ENCODE assay signal across 13 cellular contexts in the genomic region with DNA sequence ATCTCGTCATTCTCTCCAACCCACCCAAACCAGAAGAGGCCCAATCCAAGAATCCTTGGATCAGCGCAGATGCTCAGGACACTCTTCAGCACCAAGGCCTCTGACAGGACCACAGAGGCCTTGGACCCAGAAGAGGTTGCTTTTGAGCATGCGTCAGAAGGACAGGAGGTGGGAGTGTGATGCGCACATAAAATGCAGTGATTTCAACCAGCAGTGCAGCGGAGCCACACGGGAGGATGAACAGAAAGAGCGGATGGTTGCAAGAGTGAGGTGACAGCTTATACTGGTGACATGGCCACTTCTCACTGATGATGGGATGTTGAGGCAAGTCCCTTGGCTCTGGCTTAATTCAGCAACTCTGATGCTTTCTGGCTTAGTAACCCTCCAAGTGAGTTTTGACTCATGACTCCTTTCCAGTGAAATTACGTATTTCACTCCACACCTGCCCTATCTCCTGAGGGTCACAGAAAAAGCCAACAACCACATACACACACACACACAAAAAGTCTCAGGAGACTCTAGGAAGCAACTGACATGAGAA. TPM values are rescaled to one million over a fixed set of nuclear protein-coding genes. Genes with fewer than 3 reads are reported as not detected.
DNase-seq lines count a peak whose midpoint lies in the region; ATAC-seq and TF ChIP-seq lines count a peak whose summit lies in the region.
"Had no signal": no experiment of that assay in that cellular context is flagged by ENCODE, and none has a peak within 500 bp of the region (broad histone marks: within the 10 kb centered on the region; RNA-seq: fewer than 3 reads in every experiment).

No MANE protein-coding gene starts in this region.

- 83% methylated on average over 8 of the region's 8 CpGs for whole genome bisulfite sequencing in right cardiac atrium
- WGBS in prostate gland: 89% methylated on average over 8 of the region's 8 CpGs

- DNase-seq in left ventricle myocardium inferior (no peak), cardiac septum (ENCODE audit: low spot score) (no peak), right cardiac atrium (no peak), prostate gland (ENCODE audit: low spot score) (no peak), left colon (no peak), glomerular visceral epithelial cell (ENCODE audit: extremely low spot score) (no peak), omental fat pad (ENCODE audit: low spot score) (no peak), AML-193 (lab: John Stamatoyannopoulos, UW) (no peak)
- DNase-seq: activated T-cell treated with anti-CD3 and anti-CD28 coated beads for 4 hours; DMS153; effector CD8-positive, alpha-beta T cell; NCI-H2227 treated with DMSO at 0.1 percent for 48 hours; stimulated activated naive CD8-positive, alpha-beta T cell treated with anti-CD3 and anti-CD28 coated beads, Interleukin-15, Interleukin-2, amounts not matched to agents 100 U/mL and 50 U/mL, for 24 hours had no signal

- H3K4me3 ChIP-seq in left ventricle myocardium inferior: no peak overlapping the region
- H3K4me3 ChIP-seq in right cardiac atrium (ENCODE audit: low read length): no peak overlapping the region
- no peak overlapping the region for H3K4me3 ChIP-seq in prostate gland

- intact Hi-C loops in left ventricle myocardium inferior (cut with micrococcal nuclease): no loop called here
- intact Hi-C loops in cardiac septum (cut with DNase I): no loop called here
- intact Hi-C loops in right cardiac atrium (cut with DNase I): loop anchor here in 2 of 4 donors (10.0 kb wide), 2 partner anchors 50 to 110 kb away; partner anchors contain the start of gene TEX2 (in 1 of the 2)
- intact Hi-C loops in prostate gland (cut with DNase I): no loop called here
- intact Hi-C loops in left colon (cut with DNase I, micrococcal nuclease): loop anchor here in 1 of 2 donors (10.0 kb wide), 1 partner anchor 110 kb away; the partner anchor contains the start of gene TEX2

- no peak for TF ChIP-seq CTCF in left ventricle myocardium inferior (IDR thresholded peaks at IDR 0.05; ENCODE audit: borderline replicate concordance)
- no peak for TF ChIP-seq CTCF in prostate gland (IDR thresholded peaks at IDR 0.05)
- TF ChIP-seq CTCF in omental fat pad (IDR thresholded peaks at IDR 0.05): no peak

- H3K4me1 ChIP-seq in left ventricle myocardium inferior (peaks cover 98% of the 10 kb centered on the region), right cardiac atrium (ENCODE audit: control insufficient read depth, insufficient read depth, low read length) (peaks cover 23% of the 10 kb centered on the region), prostate gland (replicated peaks) (peaks cover 15% of the 10 kb centered on the region)

- H3K9me3 ChIP-seq in left ventricle myocardium inferior (replicated peaks): no peaks in the 10 kb centered on the region
- no peaks in the 10 kb centered on the region for H3K9me3 ChIP-seq in right cardiac atrium (ENCODE audit: control insufficient read depth, low read length)
- no peaks in the 10 kb centered on the region for H3K9me3 ChIP-seq in prostate gland

- H3K27ac ChIP-seq in left ventricle myocardium inferior (replicated peaks): peak overlapping the region; percentile 96
- H3K27ac ChIP-seq in right cardiac atrium (ENCODE audit: low read length): peak overlapping the region; percentile 93
- peak overlapping the region; percentile 60 to 80 for H3K27ac ChIP-seq in prostate gland

- no peak for ATAC-seq in right cardiac atrium
- no peak for ATAC-seq in left colon
- ATAC-seq in omental fat pad (ENCODE audit: low FRiP score): no peak
- ATAC-seq: stimulated activated naive CD8-positive, alpha-beta T cell treated with anti-CD3 and anti-CD28 coated beads, Interleukin-15, Interleukin-2, amounts not matched to agents 100 U/mL and 50 U/mL, for 24 hours had no signal

- H3K27me3 ChIP-seq in left ventricle myocardium inferior (ENCODE audit: low read depth) (no peaks in the 10 kb centered on the region), right cardiac atrium (ENCODE audit: control insufficient read depth, insufficient read depth) (no peaks in the 10 kb centered on the region), prostate gland (replicated peaks; ENCODE audit: insufficient read depth) (no peaks in the 10 kb centered on the region)

- H3K36me3 ChIP-seq in left ventricle myocardium inferior (peaks cover 15% of the 10 kb centered on the region), prostate gland (no peaks in the 10 kb centered on the region)

- no peak for TF ChIP-seq POLR2A in prostate gland (IDR thresholded peaks at IDR 0.05)

RNA-seq across cellular contexts. Expression of gene ERN1, which starts 25.2 kb away (rescaled TPM):
- total RNA-seq in left ventricle myocardium inferior: 9.3 TPM
- 6.9 TPM for total RNA-seq in cardiac septum
- 10 to 100 TPM in 2 of 4 donors, 1 to 10 TPM in 2; 8.9 to 11.4 (median 10.0) TPM for total RNA-seq in right cardiac atrium
- 3.3 TPM for polyA plus RNA-seq in right cardiac atrium
- total RNA-seq in prostate gland: 10 to 100 TPM; 14.4 to 21.4 TPM
- total RNA-seq in left colon: 10 to 100 TPM; 19.9 to 25.6 TPM
- total RNA-seq in omental fat pad: 10 to 100 TPM; 14.6 to 54.4 (median 30.4) TPM
